Comparison of ENCODE assay signal across 8 cellular contexts in genomic region chr19:53467503-53468262, GRCh38. TPM values are rescaled to one million over a fixed set of nuclear protein-coding genes. Genes with fewer than 3 reads are reported as not detected.
A peak's percentile ranks its signal among the peaks of the same experiment; 100 is the strongest.
DNase-seq lines count a peak whose midpoint lies in the region; ATAC-seq and TF ChIP-seq lines count a peak whose summit lies in the region.

TSS of gene ZNF813 (plus strand) at chr19:53467733. CDS start at chr19:53483823, 16,090 bp downstream.

- H3K9me3 ChIP-seq in AG04450 (ENCODE audit: control insufficient read depth, insufficient read depth, low read length) (peaks cover 12% of the 10 kb centered on the region), mucosa of rectum (ENCODE audit: control insufficient read depth in 2 of 2, low read length in 2 of 2) (peaks cover 0 to 2% of the 10 kb centered on the region in 2 donors)

- POLR2A ChIA-PET in AG04450 (lab: Yijun Ruan, JAX), result no interaction called here

- H3K4me1 ChIP-seq in mucosa of rectum (ENCODE audit: control insufficient read depth in 2 of 2, insufficient read depth in 2 of 2, low read length in 2 of 2), result peaks cover 0 to 4% of the 10 kb centered on the region in 2 donors

- peak; percentile 37 for TF ChIP-seq POLR2A in erythroblast (IDR thresholded peaks at IDR 0.05; ENCODE audit: low read length)

- H3K27me3 ChIP-seq in AG04450 (ENCODE audit: control insufficient read depth, insufficient read depth, low read length), result no peaks in the 10 kb centered on the region
- no peaks in the 10 kb centered on the region for H3K27me3 ChIP-seq in mucosa of rectum (ENCODE audit: control insufficient read depth in 2 of 2, insufficient read depth in 2 of 2, low read length in 2 of 2)

- peak; percentile 90 for ATAC-seq in GM19023 (IDR thresholded peaks at IDR 0.05; ENCODE audit: unreplicated experiment)
- peak; percentile 79 for ATAC-seq in HG03439 (IDR thresholded peaks at IDR 0.05; ENCODE audit: unreplicated experiment)

- no peak for TF ChIP-seq CTCF in AG04450 (IDR thresholded peaks at IDR 0.05; ENCODE audit: low read depth, low read length)

- DNase-seq in AG04450 (ENCODE audit: low read depth, low spot score), result peak; percentile 50
- peak; percentile 76 for DNase-seq in NOMO-1 treated with dmso at 0.1 percent for 144 hours (lab: John Stamatoyannopoulos, UW; ENCODE audit: unreplicated experiment)
- DNase-seq in activated T-cell treated with anti-CD3 and anti-CD28 coated beads for 4 hours, result peak; percentile 98
- peak; percentile 89 to 94 for DNase-seq in erythroblast (lab: John Stamatoyannopoulos, UW)
- DNase-seq in stimulated activated CD8-positive, alpha-beta memory T cell treated with anti-CD3 and anti-CD28 coated beads, Interleukin-4, amount 100 ng/mL, for 1 hour (ENCODE audit: low read depth in 2 of 2, low spot score in 1 of 2), result peak; percentile 92 to 97

- H3K4me3 ChIP-seq in AG04450 (ENCODE audit: low read depth, low read length), result peak within 1 kb of the TSS; percentile 81
- H3K4me3 ChIP-seq in mucosa of rectum (ENCODE audit: low read length in 2 of 2), result peak within 1 kb of the TSS; percentile 88 to 93

- H3K36me3 ChIP-seq in mucosa of rectum (ENCODE audit: control insufficient read depth in 2 of 2, insufficient read depth in 2 of 2, low read length in 2 of 2), result peaks cover 2 to 4% of the 10 kb centered on the region in 2 donors

- H3K9ac ChIP-seq in mucosa of rectum (ENCODE audit: low read depth in 1 of 2, low read length in 2 of 2), result peak within 1 kb of the TSS; percentile 81 to 89

- CTCF ChIA-PET in AG04450 (lab: Charles Lee), result no interaction called here

- H3K27ac ChIP-seq in AG04450 (ENCODE audit: low read depth, low read length) (no peak within 1 kb of the TSS), mucosa of rectum (ENCODE audit: low read depth in 2 of 2, low read length in 2 of 2) (peak within 1 kb of the TSS; percentile 70 to 75)

RNA-seq across cellular contexts. Expression of gene ZNF813, which starts in this region (rescaled TPM):
- 1.7 and 2.1 TPM in 2 replicates for polyA plus RNA-seq in AG04450 (2011; rRNA removed)
- 2.5 and 5.2 TPM in 2 replicates for polyA minus RNA-seq in AG04450 (2011; rRNA and poly(A)+ RNA removed)
